1 cellular context compared by ENCODE assay signal in the genomic region with DNA sequence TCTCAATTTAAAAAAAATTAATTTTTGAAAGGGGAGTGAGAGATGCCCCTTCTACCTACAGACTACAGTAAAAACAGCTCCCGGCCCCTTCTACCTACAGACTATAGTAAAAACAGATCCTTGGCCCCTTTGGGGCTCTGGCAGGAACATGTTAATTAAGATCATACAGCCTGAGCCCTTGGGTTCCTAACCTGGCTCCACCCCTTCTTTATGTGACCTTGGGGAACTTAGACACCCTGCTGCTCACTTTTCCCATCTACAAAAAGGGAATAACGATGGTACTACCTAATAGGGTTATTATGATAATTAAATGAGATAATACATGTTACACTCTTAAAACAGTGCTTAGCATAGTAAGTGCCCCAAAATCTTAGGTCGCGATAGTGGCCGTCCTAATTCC.
TF ChIP-seq lines count a peak whose summit lies in the region.

No MANE protein-coding gene starts in this region.

TF ChIP-seq in GM23338, 12 proteins besides CTCF, POLR2A, EP300 and RAD21 (continued from another document):
- TF ChIP-seq, protein P1, sequence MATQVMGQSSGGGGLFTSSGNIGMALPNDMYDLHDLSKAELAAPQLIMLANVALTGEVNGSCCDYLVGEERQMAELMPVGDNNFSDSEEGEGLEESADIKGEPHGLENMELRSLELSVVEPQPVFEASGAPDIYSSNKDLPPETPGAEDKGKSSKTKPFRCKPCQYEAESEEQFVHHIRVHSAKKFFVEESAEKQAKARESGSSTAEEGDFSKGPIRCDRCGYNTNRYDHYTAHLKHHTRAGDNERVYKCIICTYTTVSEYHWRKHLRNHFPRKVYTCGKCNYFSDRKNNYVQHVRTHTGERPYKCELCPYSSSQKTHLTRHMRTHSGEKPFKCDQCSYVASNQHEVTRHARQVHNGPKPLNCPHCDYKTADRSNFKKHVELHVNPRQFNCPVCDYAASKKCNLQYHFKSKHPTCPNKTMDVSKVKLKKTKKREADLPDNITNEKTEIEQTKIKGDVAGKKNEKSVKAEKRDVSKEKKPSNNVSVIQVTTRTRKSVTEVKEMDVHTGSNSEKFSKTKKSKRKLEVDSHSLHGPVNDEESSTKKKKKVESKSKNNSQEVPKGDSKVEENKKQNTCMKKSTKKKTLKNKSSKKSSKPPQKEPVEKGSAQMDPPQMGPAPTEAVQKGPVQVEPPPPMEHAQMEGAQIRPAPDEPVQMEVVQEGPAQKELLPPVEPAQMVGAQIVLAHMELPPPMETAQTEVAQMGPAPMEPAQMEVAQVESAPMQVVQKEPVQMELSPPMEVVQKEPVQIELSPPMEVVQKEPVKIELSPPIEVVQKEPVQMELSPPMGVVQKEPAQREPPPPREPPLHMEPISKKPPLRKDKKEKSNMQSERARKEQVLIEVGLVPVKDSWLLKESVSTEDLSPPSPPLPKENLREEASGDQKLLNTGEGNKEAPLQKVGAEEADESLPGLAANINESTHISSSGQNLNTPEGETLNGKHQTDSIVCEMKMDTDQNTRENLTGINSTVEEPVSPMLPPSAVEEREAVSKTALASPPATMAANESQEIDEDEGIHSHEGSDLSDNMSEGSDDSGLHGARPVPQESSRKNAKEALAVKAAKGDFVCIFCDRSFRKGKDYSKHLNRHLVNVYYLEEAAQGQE (IDR thresholded peaks at IDR 0.05; ENCODE audit: unreplicated experiment), result no peak
- no peak for TF ChIP-seq ZNF331 (CRISPR knock-in tag; IDR thresholded peaks at IDR 0.05; ENCODE audit: low read depth)
- no peak for TF ChIP-seq EZH2phosphoT487 (IDR thresholded peaks at IDR 0.05; ENCODE audit: unreplicated experiment)
- TF ChIP-seq NANOG (IDR thresholded peaks at IDR 0.05; ENCODE audit: borderline replicate concordance), result no peak
- no peak for TF ChIP-seq JUNB (IDR thresholded peaks at IDR 0.05; ENCODE audit: unreplicated experiment)
- TF ChIP-seq, protein P2, sequence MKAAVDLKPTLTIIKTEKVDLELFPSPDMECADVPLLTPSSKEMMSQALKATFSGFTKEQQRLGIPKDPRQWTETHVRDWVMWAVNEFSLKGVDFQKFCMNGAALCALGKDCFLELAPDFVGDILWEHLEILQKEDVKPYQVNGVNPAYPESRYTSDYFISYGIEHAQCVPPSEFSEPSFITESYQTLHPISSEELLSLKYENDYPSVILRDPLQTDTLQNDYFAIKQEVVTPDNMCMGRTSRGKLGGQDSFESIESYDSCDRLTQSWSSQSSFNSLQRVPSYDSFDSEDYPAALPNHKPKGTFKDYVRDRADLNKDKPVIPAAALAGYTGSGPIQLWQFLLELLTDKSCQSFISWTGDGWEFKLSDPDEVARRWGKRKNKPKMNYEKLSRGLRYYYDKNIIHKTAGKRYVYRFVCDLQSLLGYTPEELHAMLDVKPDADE (IDR thresholded peaks at IDR 0.05), result no peak
- TF ChIP-seq CREB1 (CRISPR knock-in tag; IDR thresholded peaks at IDR 0.05; ENCODE audit: low read depth), result no peak
- no peak for TF ChIP-seq ZNF114 (CRISPR knock-in tag; IDR thresholded peaks at IDR 0.05)
- TF ChIP-seq POLR2AphosphoS5 (IDR thresholded peaks at IDR 0.05; ENCODE audit: low read depth), result no peak
TF ChIP-seq in GM23338: peak in this region for 0.
